Comparison of ENCODE assay signal across 8 cellular contexts in genomic region chr1:91732291-91732953, GRCh38.
A peak's percentile ranks its signal among the peaks of the same experiment; 100 is the strongest.
DNase-seq lines count a peak whose midpoint lies in the region; ATAC-seq and TF ChIP-seq lines count a peak whose summit lies in the region.

No MANE protein-coding gene starts in this region.

- H3K4me3 ChIP-seq in right lobe of liver (no peak overlapping the region), vagina (no peak overlapping the region), colonic mucosa (no peak overlapping the region)

- no peaks in the 10 kb centered on the region for H3K9me3 Mint-ChIP-seq in activated naive CD4-positive, alpha-beta T cell treated with anti-CD3 and anti-CD28 coated beads, Interleukin-2, amount 50 U/mL, for 72 hours

- peak overlapping the region; percentile 45 to 80 (median 61) for H3K27ac ChIP-seq in right lobe of liver
- H3K27ac ChIP-seq in vagina, result peak overlapping the region; percentile 87
- no peak overlapping the region for H3K27ac ChIP-seq in colonic mucosa

- H3K27me3 ChIP-seq in right lobe of liver (no peaks in the 10 kb centered on the region), vagina (no peaks in the 10 kb centered on the region), colonic mucosa (no peaks in the 10 kb centered on the region)

- no peak overlapping the region for H3K9ac ChIP-seq in colonic mucosa (ENCODE audit: low read depth in 2 of 2, low read length in 2 of 2)

- ATAC-seq in HG03469 (IDR thresholded peaks at IDR 0.05; ENCODE audit: unreplicated experiment) (peak; percentile 49), right lobe of liver (no peak)
- ATAC-seq in activated naive CD4-positive, alpha-beta T cell treated with anti-CD3 and anti-CD28 coated beads, Interleukin-2, amount 50 U/mL, for 72 hours, result peak; percentile 56 to 79

- TF ChIP-seq CTCF in right lobe of liver (IDR thresholded peaks at IDR 0.05) (no peak), vagina (IDR thresholded peaks at IDR 0.05) (no peak), colonic mucosa (IDR thresholded peaks at IDR 0.05) (no peak)

- intact Hi-C loops in right lobe of liver (cut with DNase I), result no loop called here
- intact Hi-C loops in vagina (cut with DNase I), result no loop called here
- intact Hi-C loops in colonic mucosa (cut with DNase I), result no loop called here

- H3K9me3 ChIP-seq in right lobe of liver, result no peaks in the 10 kb centered on the region
- no peaks in the 10 kb centered on the region for H3K9me3 ChIP-seq in vagina
- H3K9me3 ChIP-seq in colonic mucosa, result no peaks in the 10 kb centered on the region

- 82% methylated on average over 9 of the region's 12 CpGs for WGBS in right lobe of liver (ENCODE audit: insufficient coverage, low coverage, low lambda C conversion rate, missing lambda C conversion rate)

- TF ChIP-seq POLR2A in right lobe of liver (IDR thresholded peaks at IDR 0.05) (no peak), vagina (IDR thresholded peaks at IDR 0.05) (no peak)

- no peaks in the 10 kb centered on the region for H3K36me3 Mint-ChIP-seq in activated naive CD4-positive, alpha-beta T cell treated with anti-CD3 and anti-CD28 coated beads, Interleukin-2, amount 50 U/mL, for 72 hours

- H3K4me1 ChIP-seq in right lobe of liver, result peaks cover 0 to 47% (median 22%) of the 10 kb centered on the region in 4 donors
- peaks cover 54% of the 10 kb centered on the region for H3K4me1 ChIP-seq in vagina
- peaks cover 4% of the 10 kb centered on the region for H3K4me1 ChIP-seq in colonic mucosa

- H3K27ac Mint-ChIP-seq in activated naive CD4-positive, alpha-beta T cell treated with anti-CD3 and anti-CD28 coated beads, Interleukin-2, amount 50 U/mL, for 72 hours, result peak overlapping the region; percentile 56 to 78

- DNase-seq in DMS53 treated with DMSO at 0.1 percent for 48 hours (lab: John Stamatoyannopoulos, UW; ENCODE audit: unreplicated experiment) (peak; percentile 37), right lobe of liver (no peak), vagina (ENCODE audit: extremely low spot score in 2 of 2) (peak; percentile 70 to 86), colonic mucosa (no peak), dermis blood vessel endothelial cell (no peak), UCSD-AML1 (lab: John Stamatoyannopoulos, UW; ENCODE audit: unreplicated experiment) (no peak)
- peak in 1 of 2 donors; percentile 67 for DNase-seq in activated naive CD4-positive, alpha-beta T cell treated with anti-CD3 and anti-CD28 coated beads, Interleukin-2, amount 50 U/mL, for 72 hours (ENCODE audit: low spot score in 2 of 2)

- peaks cover 0 to 5% (median 2%) of the 10 kb centered on the region in 4 donors for H3K36me3 ChIP-seq in right lobe of liver
- peaks cover 0 to 25% of the 10 kb centered on the region in 2 donors for H3K36me3 ChIP-seq in vagina
- no peaks in the 10 kb centered on the region for H3K36me3 ChIP-seq in colonic mucosa

Comparison
In these comparisons a context has a peak if more than half of its experiments do, and no peak if none do; other contexts are left out.
1. DNase-seq: peak in DMS53 treated with DMSO at 0.1 percent for 48 hours (single experiment) and vagina (2 of 2); none in right lobe of liver (0 of 3), colonic mucosa (single experiment), dermis blood vessel endothelial cell (single experiment) and UCSD-AML1 (single experiment).
2. ATAC-seq: peak in HG03469 (single experiment) and activated naive CD4-positive, alpha-beta T cell treated with anti-CD3 and anti-CD28 coated beads, Interleukin-2, amount 50 U/mL, for 72 hours (2 of 2); none in right lobe of liver (0 of 4).